Comparison of ENCODE assay signal across 8 cellular contexts in genomic region chr5:139272471-139273321, GRCh38. TPM values are rescaled to one million over a fixed set of nuclear protein-coding genes. Genes with fewer than 3 reads are reported as not detected.
DNase-seq lines count a peak whose midpoint lies in the region; ATAC-seq and TF ChIP-seq lines count a peak whose summit lies in the region.

No MANE protein-coding gene starts in this region.

- H4K20me1 ChIP-seq in BLaER1 (peaks cover 27% of the 10 kb centered on the region), HCT116 (ENCODE audit: insufficient read depth) (peaks cover 5% of the 10 kb centered on the region; the same call in 1 of the 2 replicates)

- peaks cover 25% of the 10 kb centered on the region for H3K36me3 ChIP-seq in BLaER1
- H3K36me3 ChIP-seq in HCT116 (ENCODE audit: control insufficient read depth in 1 of 2, insufficient read depth in 2 of 2, low read length in 2 of 2) = peaks cover 12 to 30% of the 10 kb centered on the region in 2 experiments

- ATAC-seq in HCT116 = peak; percentile 30
- peak; percentile 17 for ATAC-seq in T-helper 17 cell
- no peak for ATAC-seq in HG03520 (IDR thresholded peaks at IDR 0.05; ENCODE audit: unreplicated experiment)

- TF ChIP-seq POLR2A in HCT116 (IDR thresholded peaks at IDR 0.05; ENCODE audit: borderline replicate concordance, extremely low read depth, insufficient read depth, insufficient read length) = no peak

- no peaks in the 10 kb centered on the region for H3K36me3 Mint-ChIP-seq in T-helper 17 cell (ENCODE audit: low read depth)

- H3K27ac ChIP-seq in BLaER1 (no peak overlapping the region), HCT116 (ENCODE audit: low read depth, low read length) (peak overlapping the region; percentile 86)

- H3K4me1 ChIP-seq in BLaER1 (peaks cover 57% of the 10 kb centered on the region), HCT116 (ENCODE audit: control insufficient read depth in 1 of 2, insufficient read depth in 2 of 2, low read length in 2 of 2) (peaks cover 44 to 66% of the 10 kb centered on the region in 2 experiments)

- RAD21 ChIA-PET in HCT116 (lab: Charles Lee; ENCODE audit: low non-redundant PET in 1 of 2, low total read pairs in 2 of 2, uncharacterized antibody in 2 of 2, unreplicated experiment in 2 of 2) = interaction anchor here in 1 of 2 experiments (0.6 kb wide), 1 partner anchor 21 kb away, joined by 3 read pairs; no protein-coding TSS in a partner anchor

- H3K9me3 ChIP-seq in BLaER1 (no peaks in the 10 kb centered on the region), HCT116 (ENCODE audit: control insufficient read depth in 1 of 2, insufficient read depth in 1 of 2, low read depth in 1 of 2, low read length in 2 of 2) (no peaks in the 10 kb centered on the region), T-helper 17 cell (ENCODE audit: control insufficient read depth, low read length, poor library complexity, severe bottlenecking) (no peaks in the 10 kb centered on the region)

- no peaks in the 10 kb centered on the region for H3K9me2 ChIP-seq in HCT116 (ENCODE audit: insufficient read depth)

- BruUV-seq in HCT116 (replicated peaks; lab: Mats Ljungman, UMichigan) = no TSS peak

- DNase-seq in HCT116 (ENCODE audit: low read depth, low spot score) (no peak), T-helper 17 cell (no peak), epidermal melanocyte (ENCODE audit: insufficient read length, low spot score) (peak; percentile 53), renal cortical epithelial cell (ENCODE audit: low read depth) (peak; percentile 62), OCI-M2 (lab: John Stamatoyannopoulos, UW; ENCODE audit: unreplicated experiment) (no peak), posterior vena cava (ENCODE audit: low spot score) (no peak)

- peak overlapping the region; percentile 85 for H3K27ac Mint-ChIP-seq in T-helper 17 cell

- H3K4me3 ChIP-seq in BLaER1 (peak overlapping the region; percentile 81), HCT116 (replicated peaks in 1 of 2; ENCODE audit: low read depth in 1 of 2, low read length in 2 of 2) (peak overlapping the region; percentile 87 to 89)

- CTCF ChIA-PET in HCT116 (lab: Charles Lee) = interaction anchor here (0.7 to 2.1 kb wide), 5 partner anchors 10 to 118 kb away, joined by 3 to 6 read pairs (median 3); no protein-coding TSS in a partner anchor

- no peak for TF ChIP-seq CTCF in HCT116 (IDR thresholded peaks at IDR 0.05 in 2 of 3, conservative IDR thresholded peaks at IDR 0.05 in 1 of 3; ENCODE audit: borderline replicate concordance in 1 of 3, insufficient read depth in 1 of 3, low read depth in 2 of 3, low read length in 2 of 3)

- intact Hi-C loops in HCT116 (cut with micrococcal nuclease) (no loop called here), posterior vena cava (cut with DNase I) (no loop called here)

- no peaks in the 10 kb centered on the region for H3K27me3 ChIP-seq in BLaER1
- H3K27me3 ChIP-seq in HCT116 (ENCODE audit: insufficient read depth, low read length) = no peaks in the 10 kb centered on the region

- H3K4me1 Mint-ChIP-seq in T-helper 17 cell = peaks cover 49% of the 10 kb centered on the region

- H3K9ac ChIP-seq in BLaER1 (no peak overlapping the region), HCT116 (ENCODE audit: low read length) (peak overlapping the region; percentile 95)

- no peak for TF ChIP-seq RAD21 in HCT116 (IDR thresholded peaks at IDR 0.05; ENCODE audit: low read depth)

- peak overlapping the region; percentile 89 for H3K4me2 ChIP-seq in BLaER1
- peak overlapping the region; percentile 95 for H3K4me2 ChIP-seq in HCT116 (ENCODE audit: low read length)

- H3K27me3 Mint-ChIP-seq in T-helper 17 cell = no peaks in the 10 kb centered on the region

- peak overlapping the region; percentile 58 for H2AFZ ChIP-seq in HCT116 (ENCODE audit: low read depth, low read length, poor library complexity, severe bottlenecking)

- peak overlapping the region; percentile 90 for H3K4me3 Mint-ChIP-seq in T-helper 17 cell

- peaks cover 39% of the 10 kb centered on the region for H3K79me2 ChIP-seq in HCT116 (ENCODE audit: insufficient read depth, low read length)

- POLR2A ChIA-PET in HCT116 (lab: Charles Lee) = interaction anchor here (0.7 to 2.9 kb wide), 11 partner anchors 10 to 807 kb away, joined by 3 to 20 read pairs (median 3); partner anchors contain the start of genes EGR1, ETF1, HSPA9 and MATR3

TF ChIP-seq in HCT116, 20 proteins besides CTCF, POLR2A, EP300 and RAD21:
- TF ChIP-seq EZH2phosphoT487 (IDR thresholded peaks at IDR 0.05; ENCODE audit: borderline replicate concordance) (no peak), ELF1 (IDR thresholded peaks at IDR 0.05; ENCODE audit: borderline replicate concordance, low read depth) (no peak), ZNF274 (IDR thresholded peaks at IDR 0.05; ENCODE audit: low read depth, low read length) (no peak), ZBTB33 (IDR thresholded peaks at IDR 0.05; ENCODE audit: extremely low read depth, insufficient replicate concordance, low read length) (no peak), JUND (IDR thresholded peaks at IDR 0.05) (no peak), ZFX (IDR thresholded peaks at IDR 0.05) (no peak), SP1 (IDR thresholded peaks at IDR 0.05; ENCODE audit: low read depth) (no peak), TCF7L2 (IDR thresholded peaks at IDR 0.05; ENCODE audit: borderline replicate concordance, extremely low read depth, insufficient read depth, insufficient read length) (no peak)

RNA-seq across cellular contexts. Expression of gene MATR3, which starts 20.8 kb away (rescaled TPM):
- total RNA-seq in HCT116 (2021; ENCODE audit: unreplicated experiment) (123 TPM), T-helper 17 cell (100 to 1,000 TPM; 318 to 325 TPM), renal cortical epithelial cell (280 and 486 TPM in 2 replicates), posterior vena cava (100 to 1,000 TPM; 139 to 148 TPM)
- polyA plus RNA-seq in HCT116 (2012) = 64.6 and 94.3 TPM in 2 replicates

Comparison
In these comparisons a context has a peak if more than half of its experiments do, and no peak if none do; other contexts are left out.
1. DNase-seq: peak in epidermal melanocyte (single experiment) and renal cortical epithelial cell (single experiment); none in HCT116 (single experiment), T-helper 17 cell (0 of 3), OCI-M2 (single experiment) and posterior vena cava (single experiment).